Comparison of ENCODE assay signal across 16 cellular contexts in genomic region chr1:177922209-177922608, GRCh38.
"Had no signal": no experiment of that assay in that cellular context is flagged by ENCODE, and none has a peak within 500 bp of the region (broad histone marks: within the 10 kb centered on the region; RNA-seq: fewer than 3 reads in every experiment).

No MANE protein-coding gene starts in this region.

- H3K27ac ChIP-seq: body of pancreas, hepatocyte, ovary, skin epidermis, thyroid gland had no signal

- DNase-seq: activated CD4-positive, alpha-beta T cell treated with anti-CD3 and anti-CD28 coated beads, Interleukin-2, amount 50 U/mL, for 48 hours; activated CD4-positive, CD25-positive, alpha-beta regulatory T cell treated with anti-CD3 and anti-CD28 coated beads, Interleukin-2, amount 50 U/mL, for 72 hours; activated CD8-positive, alpha-beta memory T cell treated with anti-CD3 and anti-CD28 coated beads, Interleukin-2, amount 10 ng/mL, durations not matched to agents 7 days and 5 days; activated effector memory CD4-positive, alpha-beta T cell treated with Interleukin-2 at 50 U/mL for 16 hours; activated T-cell treated with anti-CD3 and anti-CD28 coated beads, Interleukin-2, amount 50 U/mL, for 24 hours; amniotic stem cell; body of pancreas; effector memory CD4-positive, alpha-beta T cell; kidney; left ventricle myocardium superior; mesendoderm; nephron progenitor cell; ovary; thyroid gland had no signal

- H3K4me1 ChIP-seq: body of pancreas, thyroid gland had no signal

- H3K27me3 ChIP-seq: body of pancreas, hepatocyte, ovary, thyroid gland had no signal

- H3K9me3 ChIP-seq: body of pancreas, ovary, thyroid gland had no signal

- H3K36me3 ChIP-seq: ovary, thyroid gland had no signal

- ATAC-seq: activated CD8-positive, alpha-beta memory T cell treated with anti-CD3 and anti-CD28 coated beads, Interleukin-2, amount 10 ng/mL, durations not matched to agents 7 days and 5 days; body of pancreas; left ventricle myocardium superior had no signal

- H3K4me3 ChIP-seq: body of pancreas, hepatocyte, ovary, skin epidermis, thyroid gland had no signal
